ENCODE assay signal across 18 cellular contexts in genomic region chr6:48835421-48835958, GRCh38.
A peak's percentile ranks its signal among the peaks of the same experiment; 100 is the strongest.
DNase-seq lines count a peak whose midpoint lies in the region; ATAC-seq and FAIRE-seq lines count a peak whose summit lies in the region.
"Had no signal": no experiment of that assay in that cellular context is flagged by ENCODE, and none has a peak within 500 bp of the region (broad histone marks: within the 10 kb centered on the region; RNA-seq: fewer than 3 reads in every experiment).

No MANE protein-coding gene starts in this region.

- H2AFZ ChIP-seq in ACC112 (ENCODE audit: low read length, unreplicated experiment), result peak overlapping the region; percentile 77

- DNase-seq in HT-29 (ENCODE audit: low spot score) (peak; percentile 68), RCC 7860 (ENCODE audit: low spot score) (peak; percentile 27), fibroblast of peridontal ligament (ENCODE audit: extremely low read depth) (peak; percentile 43), germinal center (ENCODE audit: low spot score) (no peak), caudate nucleus (lab: John Stamatoyannopoulos, UW) (no peak), NCI-H226 (no peak)
- DNase-seq: activated CD8-positive, alpha-beta memory T cell treated with anti-CD3 and anti-CD28 coated beads, Interleukin-2, amount 50 U/mL, for 48 hours; activated naive CD4-positive, alpha-beta T cell treated with anti-CD3 and anti-CD28 coated beads, Interleukin-2, amount 50 U/mL, for 16 hours; esophagus squamous epithelium; left lung; NCI-H2029; posterior cingulate gyrus; stimulated activated naive CD4-positive, alpha-beta T cell; upper lobe of right lung had no signal

- H3K27ac ChIP-seq in ACC112 (ENCODE audit: low read depth, low read length) (peak overlapping the region; percentile 43), caudate nucleus (ENCODE audit: low read depth, low read length) (no peak overlapping the region)
- H3K27ac ChIP-seq: esophagus squamous epithelium, left lung, upper lobe of right lung had no signal

- H3K4me3 ChIP-seq in ACC112 (ENCODE audit: low read depth, low read length), result peak overlapping the region; percentile 40; the same call in 1 of the 2 replicates
- H3K4me3 ChIP-seq: esophagus squamous epithelium, left lung, upper lobe of right lung had no signal

- peaks cover 22% of the 10 kb centered on the region for H3K4me1 ChIP-seq in ACC112 (ENCODE audit: control insufficient read depth, insufficient read depth, low read length, unreplicated experiment)
- H3K4me1 ChIP-seq: esophagus squamous epithelium, left lung, upper lobe of right lung had no signal

- H3K36me3 ChIP-seq in ACC112 (ENCODE audit: insufficient read depth, low read length), result no peaks in the 10 kb centered on the region
- H3K36me3 ChIP-seq: esophagus squamous epithelium, left lung, upper lobe of right lung had no signal

- FAIRE-seq in RCC 7860 (lab: Jason Lieb, UNC), result no peak
- FAIRE-seq: GM12892 had no signal

- H3K79me2 ChIP-seq in ACC112 (ENCODE audit: control insufficient read depth, insufficient read depth, low read length, unreplicated experiment), result no peaks in the 10 kb centered on the region

- no peaks in the 10 kb centered on the region for H3K27me3 ChIP-seq in ACC112 (ENCODE audit: insufficient read depth, low read length)
- H3K27me3 ChIP-seq: esophagus squamous epithelium, left lung, upper lobe of right lung had no signal

- ATAC-seq in HG02759 (IDR thresholded peaks at IDR 0.05; ENCODE audit: unreplicated experiment), result no peak
- ATAC-seq: left lung, Right ventricle myocardium inferior, upper lobe of right lung had no signal

Comparison
In these comparisons a context has a peak if more than half of its experiments do, and no peak if none do; other contexts are left out.
1. DNase-seq: peak in HT-29 (single experiment), RCC 7860 (single experiment) and fibroblast of peridontal ligament (single experiment); none in germinal center (single experiment), caudate nucleus (0 of 61) and NCI-H226 (single experiment).